ENCODE assay signal across 6 cellular contexts in the genomic region with DNA sequence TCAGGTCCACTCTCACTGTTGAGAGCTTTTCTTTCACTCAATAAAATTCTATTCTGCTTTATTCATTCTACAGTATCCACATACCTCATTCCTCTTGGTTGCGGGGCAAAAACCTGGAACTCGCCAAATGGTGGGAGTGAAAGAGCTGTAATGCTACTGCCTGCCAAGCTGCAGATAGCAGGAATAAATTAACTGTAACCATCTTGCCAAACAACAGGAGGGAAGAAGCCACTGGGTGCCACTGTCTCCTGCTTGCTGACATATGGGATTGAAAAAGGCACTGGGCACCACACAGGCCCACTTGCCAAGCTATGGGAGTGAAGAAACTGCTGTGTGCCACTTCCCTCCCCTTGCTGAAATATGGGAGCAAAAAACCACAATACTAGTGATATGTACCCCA.
"Had no signal": no experiment of that assay in that cellular context is flagged by ENCODE, and none has a peak within 500 bp of the region (broad histone marks: within the 10 kb centered on the region; RNA-seq: fewer than 3 reads in every experiment).

No MANE protein-coding gene starts in this region.

- DNase-seq: GM23248, GOT3, H7, H9, HCEC 1CT, HFFc6 had no signal
